ENCODE assay signal across 8 cellular contexts in genomic region chr15:41284425-41285177, GRCh38. TPM values are rescaled to one million over a fixed set of nuclear protein-coding genes. Genes with fewer than 3 reads are reported as not detected.
DNase-seq lines count a peak whose midpoint lies in the region; ATAC-seq and TF ChIP-seq lines count a peak whose summit lies in the region.

No MANE protein-coding gene starts in this region.

- H3K4me3 Mint-ChIP-seq in IgD-negative memory B cell: peak overlapping the region; percentile 90 to 99 (median 96)

- DNase-seq in Daoy (ENCODE audit: low read depth) (peak; percentile 8), adrenal gland (peak; percentile 42 to 71 (median 52)), right cardiac atrium (no peak), retinal pigment epithelial cell (ENCODE audit: low read depth) (no peak)
- DNase-seq in stimulated activated CD4-positive, alpha-beta T cell treated with anti-CD3 and anti-CD28 coated beads, Interleukin-4, amount 100 ng/mL, for 4 hours: no peak

- peaks cover 20 to 33% (median 26%) of the 10 kb centered on the region in 3 donors for H3K4me1 Mint-ChIP-seq in IgD-negative memory B cell

- H3K27ac ChIP-seq in adrenal gland: peak overlapping the region; percentile 91 to 98 (median 94)
- H3K27ac ChIP-seq in right cardiac atrium (ENCODE audit: low read length): peak overlapping the region; percentile 69

- H3K4me3 ChIP-seq in adrenal gland: peak overlapping the region; percentile 72 to 100 (median 80)
- H3K4me3 ChIP-seq in right cardiac atrium (ENCODE audit: low read length): peak overlapping the region; percentile 62
- peak overlapping the region; percentile 96 for H3K4me3 ChIP-seq in retinal pigment epithelial cell (ENCODE audit: low read length)

- H3K27ac Mint-ChIP-seq in IgD-negative memory B cell: peak overlapping the region; percentile 83 to 98 (median 98)

- H3K27me3 ChIP-seq in adrenal gland: no peaks in the 10 kb centered on the region
- H3K27me3 ChIP-seq in right cardiac atrium (ENCODE audit: control insufficient read depth, insufficient read depth): no peaks in the 10 kb centered on the region

- no peak for TF ChIP-seq POLR2A in adrenal gland (IDR thresholded peaks at IDR 0.05)

- ATAC-seq in right cardiac atrium: peak; percentile 12 to 16
- ATAC-seq in GM19452 (IDR thresholded peaks at IDR 0.05; ENCODE audit: unreplicated experiment): no peak
- ATAC-seq in GM18909 (IDR thresholded peaks at IDR 0.05; ENCODE audit: poor library complexity, unreplicated experiment): no peak

- no peak for TF ChIP-seq CTCF in adrenal gland (IDR thresholded peaks at IDR 0.05)
- no peak for TF ChIP-seq CTCF in retinal pigment epithelial cell (conservative IDR thresholded peaks at IDR 0.05; ENCODE audit: low read depth, low read length)

- 0 to 1% (median 1%) methylated on average over 20 of the region's 20 CpGs for WGBS in adrenal gland, 4 donors
- WGBS in right cardiac atrium: under 1% methylated on average over 20 of the region's 20 CpGs

- peaks cover 0 to 48% of the 10 kb centered on the region in 2 donors for H3K36me3 ChIP-seq in adrenal gland (replicated peaks in 1 of 2)

- intact Hi-C loops in adrenal gland (cut with DNase I) (loop anchor here in 1 of 2 donors (10.0 kb wide), 1 partner anchor 50 kb away; the partner anchor contains the start of genes CHP1 and EXD1), right cardiac atrium (cut with DNase I) (no loop called here)

- peaks cover 6% of the 10 kb centered on the region for H3K36me3 Mint-ChIP-seq in IgD-negative memory B cell

- no peaks in the 10 kb centered on the region for H3K9me3 Mint-ChIP-seq in IgD-negative memory B cell

- H3K9me3 ChIP-seq in adrenal gland (replicated peaks in 1 of 3) (no peaks in the 10 kb centered on the region), right cardiac atrium (ENCODE audit: control insufficient read depth, low read length) (no peaks in the 10 kb centered on the region)

- no peaks in the 10 kb centered on the region for H3K27me3 Mint-ChIP-seq in IgD-negative memory B cell

- H3K4me1 ChIP-seq in adrenal gland (replicated peaks in 1 of 2) (peaks cover 39 to 46% of the 10 kb centered on the region in 2 donors), right cardiac atrium (ENCODE audit: control insufficient read depth, insufficient read depth, low read length) (no peaks in the 10 kb centered on the region)

RNA-seq across cellular contexts. Expression of gene OIP5, which starts 47.8 kb away (rescaled TPM):
- 49.5 and 67.7 TPM in 2 replicates for total RNA-seq in Daoy (2014; rRNA removed; shearing (Covaris generic))
- 0.68 TPM for polyA plus RNA-seq in IgD-negative memory B cell
- total RNA-seq in adrenal gland: 1 to 10 TPM in 7 of 8 donors, under 1 TPM in 1; 0.28 to 8.2 (median 2.7) TPM
- polyA plus RNA-seq in adrenal gland: 1 to 10 TPM in 2 of 3 donors, under 1 TPM in 1; 0.57 to 1.9 (median 1.1) TPM
- total RNA-seq in right cardiac atrium: under 1 TPM in 3 of 4 donors, not detected in 1; 0.25 to 0.71 (median 0.49) TPM
- 0.25 TPM for polyA plus RNA-seq in right cardiac atrium

RNA-seq across cellular contexts. Expression of gene NUSAP1, which starts 48.1 kb away (rescaled TPM):
- total RNA-seq in Daoy (2014; rRNA removed; shearing (Covaris generic)): 180 and 204 TPM in 2 replicates
- polyA plus RNA-seq in IgD-negative memory B cell (4.7 TPM), adrenal gland (10 to 100 TPM; 12.8 to 19.5 (median 18.6) TPM), right cardiac atrium (0.48 TPM)
- total RNA-seq in adrenal gland (10 to 100 TPM in 7 of 8 donors, 1 to 10 TPM in 1; 6.5 to 74.3 (median 27.7) TPM), right cardiac atrium (1 to 10 TPM; 1.5 to 3.6 (median 2.5) TPM)

RNA-seq across cellular contexts. Expression of gene CHP1, which starts 53.5 kb away (rescaled TPM):
- total RNA-seq in Daoy (2014; rRNA removed; shearing (Covaris generic)): 18.9 and 22.5 TPM in 2 replicates
- 16.8 TPM for polyA plus RNA-seq in IgD-negative memory B cell
- total RNA-seq in adrenal gland: 100 to 1,000 TPM; 162 to 387 (median 187) TPM
- polyA plus RNA-seq in adrenal gland: 100 to 1,000 TPM in 1 of 3 donors, 10 to 100 TPM in 2; 39.7 to 162 (median 40.5) TPM
- 100 to 1,000 TPM in 3 of 4 donors, 10 to 100 TPM in 1; 91.2 to 129 (median 111) TPM for total RNA-seq in right cardiac atrium
- polyA plus RNA-seq in right cardiac atrium: 44.2 TPM

RNA-seq across cellular contexts. Expression of gene EXD1, which starts 54.0 kb away (rescaled TPM):
- not detected in 2 replicates for total RNA-seq in Daoy (2014; rRNA removed; shearing (Covaris generic))
- polyA plus RNA-seq in IgD-negative memory B cell: not detected
- not detected for total RNA-seq in adrenal gland
- not detected for polyA plus RNA-seq in adrenal gland
- not detected for total RNA-seq in right cardiac atrium
- not detected for polyA plus RNA-seq in right cardiac atrium

Comparison
In these comparisons a context has a peak if more than half of its experiments do, and no peak if none do; other contexts are left out.
1. DNase-seq: peak in Daoy (single experiment) and adrenal gland (7 of 7); none in right cardiac atrium (0 of 3), retinal pigment epithelial cell (single experiment) and stimulated activated CD4-positive, alpha-beta T cell treated with anti-CD3 and anti-CD28 coated beads, Interleukin-4, amount 100 ng/mL, for 4 hours (0 of 2).
2. ATAC-seq: peak in right cardiac atrium (2 of 2); none in GM19452 (single experiment) and GM18909 (single experiment).
3. Peak in every context shown above with its lines, with median percentiles within 50 percentile points of each other: H3K4me3 ChIP-seq.